ENCODE assay signal across 9 cellular contexts in the genomic region with DNA sequence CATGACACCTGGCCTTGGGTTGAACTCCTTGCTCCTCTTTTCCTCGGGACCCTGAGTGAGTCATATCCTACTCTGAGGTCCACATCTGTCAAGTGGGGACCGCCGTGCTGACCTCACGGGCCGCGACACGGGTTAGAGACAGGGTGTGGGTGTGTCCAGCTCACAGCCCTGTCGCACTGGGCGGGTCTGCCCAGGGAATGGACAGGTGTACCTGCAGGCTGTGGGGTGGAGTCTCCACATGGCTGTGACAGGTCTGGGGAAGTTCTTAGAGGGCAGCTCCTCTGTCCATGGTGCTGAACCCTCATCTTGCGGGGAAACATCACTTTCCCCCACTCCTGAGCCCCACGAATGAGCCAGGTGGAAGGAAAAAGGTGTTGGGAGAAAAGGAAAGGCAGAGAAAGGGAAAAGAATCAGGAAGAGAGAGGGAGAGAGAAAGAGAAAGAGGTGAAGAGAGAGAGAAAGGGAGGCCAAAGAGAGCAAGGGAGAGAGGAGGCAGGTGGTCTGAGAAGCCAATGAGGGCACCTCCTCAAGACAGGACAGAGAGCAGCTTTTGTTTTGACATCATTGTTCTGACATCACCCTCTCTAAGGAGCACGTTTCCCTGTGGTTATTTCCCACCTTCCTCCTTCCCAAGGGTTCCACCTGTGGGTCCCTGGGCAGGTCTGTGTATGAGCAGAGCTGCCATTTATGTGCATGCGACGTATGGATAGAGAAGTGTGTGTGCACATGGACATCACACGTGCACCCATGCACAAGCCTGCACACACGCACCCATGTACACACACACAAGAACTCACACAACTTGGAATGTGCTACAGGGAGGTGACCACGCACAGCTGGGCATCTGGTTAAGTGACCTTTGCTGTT. TPM values are rescaled to one million over a fixed set of nuclear protein-coding genes. Genes with fewer than 3 reads are reported as not detected.
A peak's percentile ranks its signal among the peaks of the same experiment; 100 is the strongest.
DNase-seq lines count a peak whose midpoint lies in the region; ATAC-seq and TF ChIP-seq lines count a peak whose summit lies in the region.
"Had no signal": no experiment of that assay in that cellular context is flagged by ENCODE, and none has a peak within 500 bp of the region (broad histone marks: within the 10 kb centered on the region; RNA-seq: fewer than 3 reads in every experiment).

No MANE protein-coding gene starts in this region.

- no peaks in the 10 kb centered on the region for H3F3A ChIP-seq in MM.1S (ENCODE audit: insufficient read depth, low read length)

- H3K79me2 ChIP-seq in DND-41 (ENCODE audit: insufficient read depth, low read length) (no peaks in the 10 kb centered on the region), MM.1S (ENCODE audit: low read length) (no peaks in the 10 kb centered on the region)

- H3K4me2 ChIP-seq in DND-41 (ENCODE audit: insufficient read depth, low read length) = no peak overlapping the region
- no peak overlapping the region for H3K4me2 ChIP-seq in MM.1S (ENCODE audit: low read depth, low read length)

- ATAC-seq in DND-41 (ENCODE audit: insufficient read depth, low read depth) (peak; percentile 62; the same call in 2 of the 3 replicates), body of pancreas (no peak), mucosa of descending colon (peak; percentile 72), GM18505 (IDR thresholded peaks at IDR 0.05; ENCODE audit: unreplicated experiment) (no peak), HG03457 (IDR thresholded peaks at IDR 0.05; ENCODE audit: unreplicated experiment) (no peak), GM19328 (IDR thresholded peaks at IDR 0.05; ENCODE audit: unreplicated experiment) (no peak)

- H3K27ac ChIP-seq in DND-41 (ENCODE audit: low read length) = no peak overlapping the region
- no peak overlapping the region for H3K27ac ChIP-seq in MM.1S (ENCODE audit: low read length)
- H3K27ac ChIP-seq in body of pancreas = no peak overlapping the region
- H3K27ac ChIP-seq: thoracic aorta had no signal

- intact Hi-C loops in body of pancreas (cut with DNase I) = no loop called here
- intact Hi-C loops in mucosa of descending colon (cut with DNase I, micrococcal nuclease) = no loop called here

- H3K9ac ChIP-seq in DND-41 (ENCODE audit: low read depth, low read length) = no peak overlapping the region
- H3K9ac ChIP-seq in MM.1S (ENCODE audit: low read length) = no peak overlapping the region

- H3K27me3 ChIP-seq in DND-41 (ENCODE audit: insufficient read depth, low read length, poor library complexity) = no peaks in the 10 kb centered on the region
- peaks cover 16% of the 10 kb centered on the region for H3K27me3 ChIP-seq in MM.1S (replicated peaks; ENCODE audit: insufficient read depth, low read length)
- no peaks in the 10 kb centered on the region for H3K27me3 ChIP-seq in body of pancreas

- no peak overlapping the region for H2AFZ ChIP-seq in DND-41 (ENCODE audit: low read depth, low read length)
- H2AFZ ChIP-seq in MM.1S (ENCODE audit: low read length) = no peak overlapping the region

- peak; percentile 59 for DNase-seq in DND-41
- DNase-seq in MM.1S = peak; percentile 36
- peak; percentile 20 to 47 (median 32) for DNase-seq in body of pancreas
- DNase-seq in mucosa of descending colon = peak; percentile 25 to 58 (median 48)
- no peak for DNase-seq in EL

- H3K9me2 ChIP-seq in MM.1S (replicated peaks; ENCODE audit: insufficient read depth, low read length) = no peaks in the 10 kb centered on the region

- TF ChIP-seq POLR2A in body of pancreas (IDR thresholded peaks at IDR 0.05) (no peak), GM18505 (IDR thresholded peaks at IDR 0.05; ENCODE audit: borderline replicate concordance, extremely low read depth, insufficient read depth, insufficient read length) (no peak)

- H3K4me1 ChIP-seq in DND-41 (ENCODE audit: insufficient read depth, low read length) (no peaks in the 10 kb centered on the region), MM.1S (ENCODE audit: low read length) (no peaks in the 10 kb centered on the region), body of pancreas (no peaks in the 10 kb centered on the region), mucosa of descending colon (ENCODE audit: low read depth) (no peaks in the 10 kb centered on the region)

- H3K36me3 ChIP-seq in DND-41 (ENCODE audit: insufficient read depth, low read length) = no peaks in the 10 kb centered on the region
- H3K36me3 ChIP-seq in MM.1S (replicated peaks; ENCODE audit: insufficient read depth, low read length) = no peaks in the 10 kb centered on the region
- H3K36me3 ChIP-seq in body of pancreas (replicated peaks in 1 of 2; ENCODE audit: insufficient read depth in 1 of 2, low read depth in 2 of 2) = no peaks in the 10 kb centered on the region
- no peaks in the 10 kb centered on the region for H3K36me3 ChIP-seq in mucosa of descending colon (ENCODE audit: low read depth)
- H3K36me3 ChIP-seq: thoracic aorta had no signal

- no peak overlapping the region for H3K4me3 ChIP-seq in DND-41 (ENCODE audit: low read depth in 1 of 2, low read length in 2 of 2)
- H3K4me3 ChIP-seq in MM.1S (ENCODE audit: low read length) = no peak overlapping the region
- H3K4me3 ChIP-seq in body of pancreas = no peak overlapping the region
- no peak overlapping the region for H3K4me3 ChIP-seq in mucosa of descending colon
- H3K4me3 ChIP-seq: thoracic aorta had no signal

- no peaks in the 10 kb centered on the region for H3K9me3 ChIP-seq in DND-41 (ENCODE audit: insufficient read depth, low read length, severe bottlenecking)
- no peaks in the 10 kb centered on the region for H3K9me3 ChIP-seq in MM.1S (replicated peaks; ENCODE audit: insufficient read depth, low read length)
- no peaks in the 10 kb centered on the region for H3K9me3 ChIP-seq in body of pancreas
- no peaks in the 10 kb centered on the region for H3K9me3 ChIP-seq in mucosa of descending colon
- H3K9me3 ChIP-seq: thoracic aorta had no signal

- H4K20me1 ChIP-seq in DND-41 (ENCODE audit: insufficient read depth, low read length) (peaks cover 8% of the 10 kb centered on the region), MM.1S (ENCODE audit: insufficient read depth, low read length) (no peaks in the 10 kb centered on the region)

- WGBS in body of pancreas, 2 donors = 37 to 45% methylated on average over 16 to 17 of the region's 17 CpGs

- TF ChIP-seq CTCF in DND-41 (IDR thresholded peaks at IDR 0.05; ENCODE audit: borderline replicate concordance, extremely low read depth, low read length, poor library complexity, severe bottlenecking) (no peak), MM.1S (IDR thresholded peaks at IDR 0.05; ENCODE audit: low read length) (no peak), body of pancreas (IDR thresholded peaks at IDR 0.05) (no peak), mucosa of descending colon (IDR thresholded peaks at IDR 0.05) (no peak)

RNA-seq across cellular contexts. Expression of a gene that starts 32.6 kb away (rescaled TPM):
- 10 to 100 TPM in 1 of 2 donors, 1 to 10 TPM in 1; 7.8 to 16.2 TPM for total RNA-seq in body of pancreas
- total RNA-seq in mucosa of descending colon = 10 to 100 TPM in 1 of 3 donors, 1 to 10 TPM in 2; 6.9 to 12.8 (median 8.4) TPM

Comparison
In these comparisons a context has a peak if more than half of its experiments do, and no peak if none do; other contexts are left out.
1. ATAC-seq: peak in DND-41 (single experiment) and mucosa of descending colon (single experiment); none in body of pancreas (single experiment), GM18505 (single experiment), HG03457 (single experiment) and GM19328 (single experiment).